8 cellular contexts compared by ENCODE assay signal in the genomic region with DNA sequence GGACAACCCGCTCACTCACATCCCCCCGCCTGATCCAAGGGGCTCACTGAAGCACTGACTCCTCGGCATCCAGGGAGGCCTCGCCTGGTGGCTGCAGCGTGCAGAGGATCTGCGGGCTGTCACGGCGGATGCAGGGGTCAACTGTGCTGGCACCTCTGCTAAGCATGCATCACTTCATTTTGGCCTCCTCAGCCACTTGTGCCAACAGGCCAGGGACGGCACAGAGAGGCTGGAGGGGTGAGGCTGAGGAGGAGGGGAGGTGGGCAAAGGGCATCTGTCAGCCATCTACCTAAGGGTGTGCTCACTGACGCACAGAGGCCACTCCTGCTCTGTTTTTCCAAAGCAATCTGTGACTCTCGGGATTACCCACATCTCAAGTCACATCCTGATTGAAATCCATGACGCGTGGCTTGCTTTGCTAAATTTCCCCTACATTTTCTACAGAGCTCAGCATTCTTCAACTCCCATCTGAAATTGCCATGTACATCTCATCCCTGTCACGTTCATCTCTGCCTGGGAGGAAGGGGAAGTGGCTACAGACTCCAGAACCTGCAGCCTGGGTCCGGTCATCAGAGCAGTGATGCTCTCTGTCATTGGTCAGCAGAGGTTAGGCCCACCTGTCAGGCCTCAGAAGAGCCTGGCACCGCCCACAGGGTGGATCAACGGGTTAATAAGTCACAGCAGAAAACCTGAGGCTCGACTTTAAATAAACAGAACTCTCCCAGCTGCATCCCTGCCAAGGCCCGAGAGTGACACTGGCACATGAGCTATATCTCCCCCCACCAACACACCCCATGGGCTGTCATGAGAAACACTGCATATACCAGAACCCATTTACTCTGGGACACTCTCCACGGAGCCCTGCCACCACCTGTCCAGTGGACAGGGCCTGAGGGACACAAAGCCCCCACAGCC. TPM values are rescaled to one million over a fixed set of nuclear protein-coding genes. Genes with fewer than 3 reads are reported as not detected.
A peak's percentile ranks its signal among the peaks of the same experiment; 100 is the strongest.
DNase-seq lines count a peak whose midpoint lies in the region; ATAC-seq and TF ChIP-seq lines count a peak whose summit lies in the region.

No MANE protein-coding gene starts in this region.

- H3K27ac Mint-ChIP-seq in activated naive CD8-positive, alpha-beta T cell treated with anti-CD3 and anti-CD28 coated beads, Interleukin-2, amount 50 U/mL, for 24 hours = peak overlapping the region; percentile 62

- H3K4me3 ChIP-seq in BLaER1 (no peak overlapping the region), mucosa of descending colon (no peak overlapping the region), smooth muscle cell (no peak overlapping the region)

- peak overlapping the region; percentile 84 for H3K4me2 ChIP-seq in BLaER1
- no peak overlapping the region for H3K4me2 ChIP-seq in smooth muscle cell

- intact Hi-C loops in mucosa of descending colon (cut with DNase I, micrococcal nuclease) = no loop called here

- no peak for TF ChIP-seq CTCF in mucosa of descending colon (IDR thresholded peaks at IDR 0.05)
- no peak for TF ChIP-seq CTCF in smooth muscle cell (IDR thresholded peaks at IDR 0.05; ENCODE audit: borderline replicate concordance, insufficient read depth, poor library complexity, severe bottlenecking)

- no peak overlapping the region for H2AFZ ChIP-seq in smooth muscle cell (ENCODE audit: low read depth)

- peak overlapping the region; percentile 56; the same call in 1 of the 2 replicates for H3K27ac ChIP-seq in BLaER1
- H3K27ac ChIP-seq in smooth muscle cell (ENCODE audit: low read depth) = no peak overlapping the region

- H3K27me3 Mint-ChIP-seq in activated naive CD8-positive, alpha-beta T cell treated with anti-CD3 and anti-CD28 coated beads, Interleukin-2, amount 50 U/mL, for 24 hours = no peaks in the 10 kb centered on the region

- WGBS in smooth muscle cell (ENCODE audit: low lambda C conversion rate) = 86% methylated on average over 19 of the region's 20 CpGs

- H3F3A ChIP-seq in smooth muscle cell (ENCODE audit: low read depth) = no peaks in the 10 kb centered on the region

- H3K36me3 ChIP-seq in BLaER1 (peaks cover 7% of the 10 kb centered on the region; the same call in 1 of the 2 replicates), mucosa of descending colon (ENCODE audit: low read depth) (no peaks in the 10 kb centered on the region), smooth muscle cell (ENCODE audit: low read depth) (no peaks in the 10 kb centered on the region)

- H3K36me3 Mint-ChIP-seq in activated naive CD8-positive, alpha-beta T cell treated with anti-CD3 and anti-CD28 coated beads, Interleukin-2, amount 50 U/mL, for 24 hours (ENCODE audit: low read depth) = no peaks in the 10 kb centered on the region

- no peaks in the 10 kb centered on the region for H3K27me3 ChIP-seq in BLaER1
- H3K27me3 ChIP-seq in smooth muscle cell (ENCODE audit: low read depth) = no peaks in the 10 kb centered on the region

- H3K9ac ChIP-seq in BLaER1 = 0 out of 2 replicates have a peak overlapping the region, but pooled peaks have one; percentile 23
- no peak overlapping the region for H3K9ac ChIP-seq in smooth muscle cell (ENCODE audit: low read depth)

- no peak for DNase-seq in activated naive CD8-positive, alpha-beta T cell treated with anti-CD3 and anti-CD28 coated beads, Interleukin-2, amount 50 U/mL, for 24 hours
- DNase-seq in mucosa of descending colon = peak; percentile 82 to 89 (median 85)
- no peak for DNase-seq in activated gamma-delta T cell (lab: John Stamatoyannopoulos, UW)
- DNase-seq in smooth muscle cell (lab: John Stamatoyannopoulos, UW; ENCODE audit: unreplicated experiment) = no peak
- DNase-seq in NCI-H2107 (lab: John Stamatoyannopoulos, UW) = no peak

- H3K4me1 ChIP-seq in BLaER1 = peaks cover 97% of the 10 kb centered on the region
- H3K4me1 ChIP-seq in mucosa of descending colon (ENCODE audit: low read depth) = peaks cover 70% of the 10 kb centered on the region
- no peaks in the 10 kb centered on the region for H3K4me1 ChIP-seq in smooth muscle cell (ENCODE audit: low read depth)

- H3K4me3 Mint-ChIP-seq in activated naive CD8-positive, alpha-beta T cell treated with anti-CD3 and anti-CD28 coated beads, Interleukin-2, amount 50 U/mL, for 24 hours = no peak overlapping the region

- H3K9me3 ChIP-seq in BLaER1 (no peaks in the 10 kb centered on the region), mucosa of descending colon (no peaks in the 10 kb centered on the region), smooth muscle cell (replicated peaks; ENCODE audit: low read depth) (no peaks in the 10 kb centered on the region)

- peaks cover 90% of the 10 kb centered on the region for H3K4me1 Mint-ChIP-seq in activated naive CD8-positive, alpha-beta T cell treated with anti-CD3 and anti-CD28 coated beads, Interleukin-2, amount 50 U/mL, for 24 hours

- H3K79me2 ChIP-seq in smooth muscle cell (ENCODE audit: low read depth) = peaks cover 99% of the 10 kb centered on the region

- ATAC-seq in GM21786 (IDR thresholded peaks at IDR 0.05; ENCODE audit: unreplicated experiment) (peak; percentile 73), mucosa of descending colon (peak; percentile 73), GM21723 (IDR thresholded peaks at IDR 0.05; ENCODE audit: unreplicated experiment) (no peak)
- ATAC-seq in activated naive CD8-positive, alpha-beta T cell treated with anti-CD3 and anti-CD28 coated beads, Interleukin-2, amount 50 U/mL, for 24 hours = no peak

- no peaks in the 10 kb centered on the region for H3K9me3 Mint-ChIP-seq in activated naive CD8-positive, alpha-beta T cell treated with anti-CD3 and anti-CD28 coated beads, Interleukin-2, amount 50 U/mL, for 24 hours

- H4K20me1 ChIP-seq in BLaER1 (peaks cover 100% of the 10 kb centered on the region), smooth muscle cell (ENCODE audit: low read depth) (peaks cover 100% of the 10 kb centered on the region)

RNA-seq across cellular contexts. Expression of a gene that starts 17.6 kb away (rescaled TPM):
- total RNA-seq in mucosa of descending colon (10 to 100 TPM; 17.8 to 21.6 (median 18.9) TPM), smooth muscle cell (10.5 and 12.8 TPM in 2 replicates)
- polyA plus RNA-seq in smooth muscle cell = 15.2 and 31.7 TPM in 2 replicates

RNA-seq across cellular contexts. Expression of a gene that starts 39.1 kb away (rescaled TPM):
- total RNA-seq in mucosa of descending colon (100 to 1,000 TPM; 152 to 256 (median 162) TPM), smooth muscle cell (143 and 161 TPM in 2 replicates)
- 340 and 358 TPM in 2 replicates for polyA plus RNA-seq in smooth muscle cell

RNA-seq across cellular contexts. Expression of a gene that starts 53.4 kb away (rescaled TPM):
- 10 to 100 TPM; 63.2 to 76.9 (median 68.8) TPM for total RNA-seq in mucosa of descending colon
- 75.4 and 104 TPM in 2 replicates for total RNA-seq in smooth muscle cell
- polyA plus RNA-seq in smooth muscle cell = 134 and 141 TPM in 2 replicates

Comparison
In these comparisons a context has a peak if more than half of its experiments do, and no peak if none do; other contexts are left out.
1. ATAC-seq: peak in GM21786 (single experiment) and mucosa of descending colon (single experiment); none in activated naive CD8-positive, alpha-beta T cell treated with anti-CD3 and anti-CD28 coated beads, Interleukin-2, amount 50 U/mL, for 24 hours (single experiment) and GM21723 (single experiment).
2. DNase-seq: peak in mucosa of descending colon (3 of 3); none in activated naive CD8-positive, alpha-beta T cell treated with anti-CD3 and anti-CD28 coated beads, Interleukin-2, amount 50 U/mL, for 24 hours (single experiment), activated gamma-delta T cell (single experiment), smooth muscle cell (single experiment) and NCI-H2107 (single experiment).